23 cellular contexts compared by ENCODE assay signal in the genomic region with DNA sequence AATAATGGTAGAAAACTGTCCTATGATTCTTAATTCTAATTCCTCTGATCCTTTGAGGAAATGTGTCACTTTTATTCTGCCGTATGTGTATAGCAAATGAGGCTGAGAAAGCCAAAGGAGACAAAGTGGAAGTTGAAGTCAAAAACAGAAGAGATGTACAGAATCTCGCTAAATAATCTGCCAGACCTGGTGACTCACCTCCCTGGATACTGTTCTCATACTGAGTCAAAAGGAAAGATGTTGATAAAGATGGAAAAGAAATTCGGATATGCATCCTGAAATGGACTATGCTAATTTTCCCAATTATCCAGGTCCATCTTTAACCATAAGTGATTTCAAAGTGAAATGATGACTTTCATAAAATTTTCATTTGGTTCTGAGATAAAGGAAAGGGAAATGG.
"Had no signal": no experiment of that assay in that cellular context is flagged by ENCODE, and none has a peak within 500 bp of the region (broad histone marks: within the 10 kb centered on the region; RNA-seq: fewer than 3 reads in every experiment).

No MANE protein-coding gene starts in this region.

- H3K27me3 Mint-ChIP-seq: activated CD4-positive, alpha-beta memory T cell treated with anti-CD3 and anti-CD28 coated beads for 36 hours; activated naive CD8-positive, alpha-beta T cell treated with anti-CD3 and anti-CD28 coated beads, Interleukin-2, amount 50 U/mL, for 24 hours; natural killer cell treated with Interleukin-12 subunit alpha and Interleukin-12 subunit beta and Interleukin-15 and Interleukin-18, amount 100 ng/mL, for 72 hours had no signal

- DNase-seq: activated CD4-positive, alpha-beta memory T cell treated with anti-CD3 and anti-CD28 coated beads for 36 hours; activated CD4-positive, alpha-beta T cell treated with anti-CD3 and anti-CD28 coated beads for 48 hours; activated effector memory CD4-positive, alpha-beta T cell treated with Interleukin-2 at 50 U/mL for 16 hours; activated naive CD4-positive, alpha-beta T cell treated with anti-CD3 and anti-CD28 coated beads for 36 hours; activated naive CD8-positive, alpha-beta T cell treated with anti-CD3 and anti-CD28 coated beads, Interleukin-2, amount 50 U/mL, for 24 hours; activated T-cell treated with anti-CD3 and anti-CD28 coated beads, Interleukin-2, amount 50 U/mL, for 48 hours; anterior cingulate cortex; caudate nucleus; dermis blood vessel endothelial cell; effector CD8-positive, alpha-beta T cell; gastrocnemius medialis; head of caudate nucleus; left cardiac atrium; midbrain; pancreas; psoas muscle; right cardiac atrium; stimulated activated CD4-positive, alpha-beta T cell treated with anti-CD3 and anti-CD28 coated beads, Interleukin-4, amount 100 ng/mL, for 4 hours; stimulated activated naive CD8-positive, alpha-beta T cell treated with anti-CD3 and anti-CD28 coated beads, Interleukin-15, Interleukin-2, amounts not matched to agents 100 U/mL and 50 U/mL, for 24 hours; T-helper 9 cell; upper lobe of left lung had no signal

- H3K4me3 ChIP-seq: gastrocnemius medialis, pancreas, psoas muscle, upper lobe of left lung had no signal

- H3K27ac Mint-ChIP-seq: activated CD4-positive, alpha-beta memory T cell treated with anti-CD3 and anti-CD28 coated beads for 36 hours; activated naive CD4-positive, alpha-beta T cell treated with anti-CD3 and anti-CD28 coated beads for 36 hours; activated naive CD8-positive, alpha-beta T cell treated with anti-CD3 and anti-CD28 coated beads, Interleukin-2, amount 50 U/mL, for 24 hours; brain; natural killer cell treated with Interleukin-12 subunit alpha and Interleukin-12 subunit beta and Interleukin-15 and Interleukin-18, amount 100 ng/mL, for 72 hours had no signal

- ATAC-seq: activated naive CD8-positive, alpha-beta T cell treated with anti-CD3 and anti-CD28 coated beads, Interleukin-2, amount 50 U/mL, for 24 hours; gastrocnemius medialis; left cardiac atrium; natural killer cell treated with Interleukin-12 subunit alpha and Interleukin-12 subunit beta and Interleukin-15 and Interleukin-18, amount 100 ng/mL, for 72 hours; pancreas; psoas muscle; right cardiac atrium; stimulated activated naive CD8-positive, alpha-beta T cell treated with anti-CD3 and anti-CD28 coated beads, Interleukin-15, Interleukin-2, amounts not matched to agents 100 U/mL and 50 U/mL, for 24 hours had no signal

- H3K4me3 Mint-ChIP-seq: activated CD4-positive, alpha-beta memory T cell treated with anti-CD3 and anti-CD28 coated beads for 36 hours; activated naive CD4-positive, alpha-beta T cell treated with anti-CD3 and anti-CD28 coated beads for 36 hours; activated naive CD8-positive, alpha-beta T cell treated with anti-CD3 and anti-CD28 coated beads, Interleukin-2, amount 50 U/mL, for 24 hours; brain; natural killer cell treated with Interleukin-12 subunit alpha and Interleukin-12 subunit beta and Interleukin-15 and Interleukin-18, amount 100 ng/mL, for 72 hours had no signal

- H3K4me1 Mint-ChIP-seq: brain had no signal

- H3K36me3 Mint-ChIP-seq: brain had no signal
